In genomic region chr12:120453977-120454376, GRCh38 we compare ENCODE assay signal across 9 cellular contexts. TPM values are rescaled to one million over a fixed set of nuclear protein-coding genes. Genes with fewer than 3 reads are reported as not detected.
DNase-seq lines count a peak whose midpoint lies in the region; ATAC-seq, FAIRE-seq and TF ChIP-seq lines count a peak whose summit lies in the region.
"Had no signal": no experiment of that assay in that cellular context is flagged by ENCODE, and none has a peak within 500 bp of the region (broad histone marks: within the 10 kb centered on the region; RNA-seq: fewer than 3 reads in every experiment).

No MANE protein-coding gene starts in this region.

- peaks cover 47% of the 10 kb centered on the region for H3K36me3 Mint-ChIP-seq in CD8-positive, alpha-beta T cell

- H3K9me3 ChIP-seq in CD8-positive, alpha-beta T cell (ENCODE audit: low read length), result no peaks in the 10 kb centered on the region
- no peaks in the 10 kb centered on the region for H3K9me3 ChIP-seq in endothelial cell of umbilical vein (replicated peaks; ENCODE audit: control insufficient read depth, insufficient read depth, low read length)
- H3K9me3 ChIP-seq: SJSA1 had no signal

- no peaks in the 10 kb centered on the region for H3K9me3 Mint-ChIP-seq in CD8-positive, alpha-beta T cell

- no peak overlapping the region for H3K4me2 ChIP-seq in endothelial cell of umbilical vein (ENCODE audit: insufficient read depth, low read length)

- intact Hi-C loops in CD8-positive, alpha-beta T cell (cut with DNase I, micrococcal nuclease), result no loop called here
- intact Hi-C loops in endothelial cell of umbilical vein (cut with micrococcal nuclease), result no loop called here

- dilution Hi-C loops in endothelial cell of umbilical vein (cut with MboI; ENCODE audit: extremely low pct_ligation_motif_present, low sequenced_read_pairs), result no loop called here

- peaks cover 7% of the 10 kb centered on the region for H3K79me2 ChIP-seq in endothelial cell of umbilical vein (ENCODE audit: control insufficient read depth, insufficient read depth, low read length)

- H3K9me1 ChIP-seq in endothelial cell of umbilical vein (replicated peaks; ENCODE audit: control insufficient read depth, extremely low read depth, insufficient read depth, low read length), result no peaks in the 10 kb centered on the region

- no peak overlapping the region for H3K9ac ChIP-seq in endothelial cell of umbilical vein (replicated peaks; ENCODE audit: extremely low read depth, insufficient read depth, low read length)

- CTCF ChIA-PET in CD8-positive, alpha-beta T cell (lab: Charles Lee), result interaction anchor here (1.3 to 5.5 kb wide), 6 partner anchors 10 to 261 kb away, joined by 3 to 30 read pairs (median 6); no protein-coding TSS in a partner anchor
- CTCF ChIA-PET in endothelial cell of umbilical vein (lab: Charles Lee), result interaction anchor here (1.3 to 2.5 kb wide), 2 partner anchors 11 kb away, joined by 3 to 8 read pairs; no protein-coding TSS in a partner anchor

- peaks cover 4% of the 10 kb centered on the region for H4K20me1 ChIP-seq in endothelial cell of umbilical vein (replicated peaks; ENCODE audit: control insufficient read depth, extremely low read depth, insufficient read depth, low read length)

- TF ChIP-seq POLR2A in endothelial cell of umbilical vein (IDR thresholded peaks at IDR 0.05; ENCODE audit: low read depth, low read length), result no peak

- no peaks in the 10 kb centered on the region for H3K27me3 Mint-ChIP-seq in CD8-positive, alpha-beta T cell (ENCODE audit: low read depth)

- FAIRE-seq in GM19239 (lab: Jason Lieb, UNC), result peak; percentile 79
- peak; percentile 67 for FAIRE-seq in endothelial cell of umbilical vein (lab: Jason Lieb, UNC)

- TF ChIP-seq CTCF in CD8-positive, alpha-beta T cell (IDR thresholded peaks at IDR 0.05), result peak; percentile 78
- peak; percentile 48 to 63 for TF ChIP-seq CTCF in endothelial cell of umbilical vein (IDR thresholded peaks at IDR 0.05; ENCODE audit: extremely low read depth in 1 of 2, insufficient read depth in 1 of 2, low read depth in 1 of 2, low read length in 2 of 2)

- peak in 1 of 7 experiments; percentile 30 for DNase-seq in CD8-positive, alpha-beta T cell
- DNase-seq in GM19239 (ENCODE audit: insufficient read length, low spot score) (no peak), OCI-M1 (lab: John Stamatoyannopoulos, UW) (peak; percentile 52), endothelial cell of umbilical vein (ENCODE audit: low read depth, low spot score) (peak; percentile 18), renal cortical epithelial cell (ENCODE audit: low read depth) (peak; percentile 46), NCI-H128 (lab: John Stamatoyannopoulos, UW; ENCODE audit: unreplicated experiment) (no peak)

- H3K4me1 ChIP-seq in CD8-positive, alpha-beta T cell (ENCODE audit: insufficient read depth, low read length), result no peaks in the 10 kb centered on the region
- H3K4me1 ChIP-seq in endothelial cell of umbilical vein (ENCODE audit: control insufficient read depth, extremely low read depth, insufficient read depth, low read length), result no peaks in the 10 kb centered on the region
- H3K4me1 ChIP-seq: SJSA1 had no signal

- no TSS peak for BruUV-seq in endothelial cell of umbilical vein (replicated peaks; lab: Mats Ljungman, UMichigan)

- ATAC-seq in CD8-positive, alpha-beta T cell, result peak; percentile 96
- no peak for ATAC-seq in GM21528 (IDR thresholded peaks at IDR 0.05; ENCODE audit: low FRiP score, unreplicated experiment)
- no peak for ATAC-seq in HG02623 (IDR thresholded peaks at IDR 0.05; ENCODE audit: unreplicated experiment)

- H2AFZ ChIP-seq in endothelial cell of umbilical vein (ENCODE audit: low read depth, low read length), result no peak overlapping the region

- H3K4me1 Mint-ChIP-seq in CD8-positive, alpha-beta T cell (ENCODE audit: low read depth), result peaks cover 8% of the 10 kb centered on the region

- peaks cover 23% of the 10 kb centered on the region for H3K36me3 ChIP-seq in CD8-positive, alpha-beta T cell (ENCODE audit: insufficient read depth, low read length)
- peaks cover 4 to 17% of the 10 kb centered on the region in 2 experiments for H3K36me3 ChIP-seq in endothelial cell of umbilical vein (ENCODE audit: control insufficient read depth in 2 of 2, extremely low read depth in 1 of 2, insufficient read depth in 2 of 2, low read length in 2 of 2)

- H3K27ac ChIP-seq in CD8-positive, alpha-beta T cell (ENCODE audit: low read depth, low read length), result no peak overlapping the region
- H3K27ac ChIP-seq in endothelial cell of umbilical vein (ENCODE audit: insufficient read depth, low read depth, low read length), result no peak overlapping the region
- H3K27ac ChIP-seq: SJSA1 had no signal

- POLR2A ChIA-PET in CD8-positive, alpha-beta T cell (lab: Charles Lee), result interaction anchor here (1.8 kb wide), 1 partner anchor 42 kb away, joined by 6 read pairs; the partner anchor contains the start of gene DYNLL1
- POLR2A ChIA-PET in endothelial cell of umbilical vein (lab: Charles Lee), result no interaction called here

- no peaks in the 10 kb centered on the region for H3K27me3 ChIP-seq in CD8-positive, alpha-beta T cell (ENCODE audit: insufficient read depth, low read length)
- no peaks in the 10 kb centered on the region for H3K27me3 ChIP-seq in endothelial cell of umbilical vein (ENCODE audit: control insufficient read depth in 2 of 2, insufficient read depth in 2 of 2, low read length in 2 of 2)
- H3K27me3 ChIP-seq: SJSA1 had no signal

- no peak overlapping the region for H3K4me3 ChIP-seq in CD8-positive, alpha-beta T cell (ENCODE audit: low read depth, low read length)
- no peak overlapping the region for H3K4me3 ChIP-seq in endothelial cell of umbilical vein (replicated peaks in 1 of 3; ENCODE audit: insufficient read depth in 1 of 3, low read depth in 1 of 3, low read length in 3 of 3)
- H3K4me3 ChIP-seq: SJSA1 had no signal

- H3K27ac Mint-ChIP-seq in CD8-positive, alpha-beta T cell, result peak overlapping the region; percentile 30

- no peak overlapping the region for H3K4me3 Mint-ChIP-seq in CD8-positive, alpha-beta T cell

RNA-seq across cellular contexts. Expression of gene GATC, which starts 7.7 kb away (rescaled TPM):
- 10 to 100 TPM; 16.6 to 17.3 TPM for total RNA-seq in CD8-positive, alpha-beta T cell
- 28.8 and 33.1 TPM in 2 replicates for total RNA-seq in endothelial cell of umbilical vein
- 11.8 and 13.0 TPM in 2 replicates for polyA plus RNA-seq in endothelial cell of umbilical vein
- polyA plus RNA-seq in endothelial cell of umbilical vein (2011; cell fraction: cytosol; rRNA removed), result 13.8 and 16.5 TPM in 2 replicates
- polyA plus RNA-seq in endothelial cell of umbilical vein (2011; cell fraction: nucleus; rRNA removed), result 23.5 and 24.2 TPM in 2 replicates
- 23.7 and 28.0 TPM in 2 replicates for polyA plus RNA-seq in endothelial cell of umbilical vein (2012)
- 17.4 and 25.1 TPM in 2 replicates for polyA minus RNA-seq in endothelial cell of umbilical vein
- 18.4 TPM for polyA minus RNA-seq in endothelial cell of umbilical vein (2011; cell fraction: cytosol; rRNA and poly(A)+ RNA removed)
- 10.0 and 11.4 TPM in 2 replicates for polyA minus RNA-seq in endothelial cell of umbilical vein (2011; cell fraction: nucleus; rRNA and poly(A)+ RNA removed)
- total RNA-seq in renal cortical epithelial cell, result 30.9 and 32.0 TPM in 2 replicates

RNA-seq across cellular contexts. Expression of gene TRIAP1, which starts 7.8 kb away (rescaled TPM):
- 10 to 100 TPM; 35.8 to 36.0 TPM for total RNA-seq in CD8-positive, alpha-beta T cell
- total RNA-seq in endothelial cell of umbilical vein (46.0 and 48.1 TPM in 2 replicates), renal cortical epithelial cell (25.5 and 35.4 TPM in 2 replicates)
- polyA plus RNA-seq in endothelial cell of umbilical vein, result 18.0 and 26.1 TPM in 2 replicates
- polyA plus RNA-seq in endothelial cell of umbilical vein (2011; cell fraction: cytosol; rRNA removed), result 40.9 and 41.5 TPM in 2 replicates
- polyA plus RNA-seq in endothelial cell of umbilical vein (2011; cell fraction: nucleus; rRNA removed), result 14.4 and 19.7 TPM in 2 replicates
- 64.9 and 103 TPM in 2 replicates for polyA plus RNA-seq in endothelial cell of umbilical vein (2012)
- polyA minus RNA-seq in endothelial cell of umbilical vein, result 10.8 and 11.0 TPM in 2 replicates
- 24.1 TPM for polyA minus RNA-seq in endothelial cell of umbilical vein (2011; cell fraction: cytosol; rRNA and poly(A)+ RNA removed)
- polyA minus RNA-seq in endothelial cell of umbilical vein (2011; cell fraction: nucleus; rRNA and poly(A)+ RNA removed), result 5.2 and 6.0 TPM in 2 replicates

RNA-seq across cellular contexts. Expression of gene SRSF9, which starts 15.6 kb away (rescaled TPM):
- total RNA-seq in CD8-positive, alpha-beta T cell, result 100 to 1,000 TPM; 137 to 139 TPM
- 226 and 238 TPM in 2 replicates for total RNA-seq in endothelial cell of umbilical vein
- 97.7 and 153 TPM in 2 replicates for polyA plus RNA-seq in endothelial cell of umbilical vein
- 147 and 180 TPM in 2 replicates for polyA plus RNA-seq in endothelial cell of umbilical vein (2011; cell fraction: cytosol; rRNA removed)
- 143 and 191 TPM in 2 replicates for polyA plus RNA-seq in endothelial cell of umbilical vein (2011; cell fraction: nucleus; rRNA removed)
- polyA plus RNA-seq in endothelial cell of umbilical vein (2012), result 207 and 216 TPM in 2 replicates
- polyA minus RNA-seq in endothelial cell of umbilical vein, result 76.8 TPM in 2 replicates
- 104 TPM for polyA minus RNA-seq in endothelial cell of umbilical vein (2011; cell fraction: cytosol; rRNA and poly(A)+ RNA removed)
- polyA minus RNA-seq in endothelial cell of umbilical vein (2011; cell fraction: nucleus; rRNA and poly(A)+ RNA removed), result 54.5 and 62.4 TPM in 2 replicates
- total RNA-seq in renal cortical epithelial cell, result 190 and 199 TPM in 2 replicates

RNA-seq across cellular contexts. Expression of gene COX6A1, which starts 16.1 kb away (rescaled TPM):
- 100 to 1,000 TPM; 118 to 124 TPM for total RNA-seq in CD8-positive, alpha-beta T cell
- 299 and 302 TPM in 2 replicates for total RNA-seq in endothelial cell of umbilical vein
- 1,327 and 1,773 TPM in 2 replicates for polyA plus RNA-seq in endothelial cell of umbilical vein
- polyA plus RNA-seq in endothelial cell of umbilical vein (2011; cell fraction: cytosol; rRNA removed), result 705 and 745 TPM in 2 replicates
- 297 and 357 TPM in 2 replicates for polyA plus RNA-seq in endothelial cell of umbilical vein (2011; cell fraction: nucleus; rRNA removed)
- 484 and 537 TPM in 2 replicates for polyA plus RNA-seq in endothelial cell of umbilical vein (2012)
- polyA minus RNA-seq in endothelial cell of umbilical vein, result 279 and 314 TPM in 2 replicates
- 144 TPM for polyA minus RNA-seq in endothelial cell of umbilical vein (2011; cell fraction: cytosol; rRNA and poly(A)+ RNA removed)
- polyA minus RNA-seq in endothelial cell of umbilical vein (2011; cell fraction: nucleus; rRNA and poly(A)+ RNA removed), result 65.2 and 70.2 TPM in 2 replicates
- 413 and 865 TPM in 2 replicates for total RNA-seq in renal cortical epithelial cell

RNA-seq across cellular contexts. Expression of gene DYNLL1, which starts 41.9 kb away (rescaled TPM):
- 10 to 100 TPM; 25.9 to 26.1 TPM for total RNA-seq in CD8-positive, alpha-beta T cell
- total RNA-seq in endothelial cell of umbilical vein (469 TPM in 2 replicates), renal cortical epithelial cell (216 and 417 TPM in 2 replicates)
- polyA plus RNA-seq in endothelial cell of umbilical vein, result 538 and 600 TPM in 2 replicates
- polyA plus RNA-seq in endothelial cell of umbilical vein (2011; cell fraction: cytosol; rRNA removed), result 684 and 687 TPM in 2 replicates
- polyA plus RNA-seq in endothelial cell of umbilical vein (2011; cell fraction: nucleus; rRNA removed), result 214 and 254 TPM in 2 replicates
- 725 and 951 TPM in 2 replicates for polyA plus RNA-seq in endothelial cell of umbilical vein (2012)
- polyA minus RNA-seq in endothelial cell of umbilical vein, result 130 and 133 TPM in 2 replicates
- polyA minus RNA-seq in endothelial cell of umbilical vein (2011; cell fraction: cytosol; rRNA and poly(A)+ RNA removed), result 137 TPM
- 29.7 and 40.4 TPM in 2 replicates for polyA minus RNA-seq in endothelial cell of umbilical vein (2011; cell fraction: nucleus; rRNA and poly(A)+ RNA removed)

Comparison
In these comparisons a context has a peak if more than half of its experiments do, and no peak if none do; other contexts are left out.
1. DNase-seq: peak in OCI-M1 (single experiment), endothelial cell of umbilical vein (single experiment) and renal cortical epithelial cell (single experiment); none in GM19239 (single experiment) and NCI-H128 (single experiment).